ENCODE assay signal across 8 cellular contexts in the genomic region with DNA sequence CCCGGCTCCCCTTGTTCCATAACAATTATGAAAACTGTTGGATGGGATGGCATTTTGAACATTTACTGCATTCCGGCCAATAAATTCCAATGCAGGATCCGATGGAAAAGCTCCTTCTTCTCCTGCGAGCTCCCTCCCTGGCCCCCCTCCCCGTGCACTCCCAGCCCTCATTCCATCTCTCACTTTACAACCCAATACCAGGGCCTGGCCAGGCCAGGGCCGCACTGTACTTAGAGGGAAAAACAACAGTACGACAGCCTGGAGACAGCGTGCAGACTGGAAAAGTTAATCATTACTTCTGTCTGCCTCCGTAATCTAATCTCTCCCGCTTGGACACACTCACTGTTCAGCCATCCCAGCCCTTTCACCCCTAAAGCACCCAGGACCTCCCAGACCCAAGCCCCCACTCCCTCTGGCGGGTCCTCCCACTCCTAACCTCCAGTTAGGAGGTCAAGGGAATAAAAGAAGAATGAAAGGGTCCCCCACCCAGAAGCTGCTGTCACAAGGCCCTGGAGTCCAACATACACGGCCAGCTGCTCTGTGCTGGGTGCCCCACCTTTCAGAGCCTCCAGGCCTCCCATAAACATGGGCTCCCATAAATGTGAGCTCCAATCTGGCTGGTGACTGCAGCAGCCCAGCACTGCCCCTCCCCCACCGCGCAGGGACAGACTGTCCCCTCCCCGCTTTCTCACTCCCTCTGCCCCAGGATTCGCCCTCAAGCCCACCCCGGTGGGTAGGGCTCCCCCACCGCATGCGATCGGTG. TPM values are rescaled to one million over a fixed set of nuclear protein-coding genes. Genes with fewer than 3 reads are reported as not detected.
DNase-seq lines count a peak whose midpoint lies in the region; ATAC-seq and TF ChIP-seq lines count a peak whose summit lies in the region.

No MANE protein-coding gene starts in this region.

- in situ Hi-C loops in KBM-7 (cut with MboI; ENCODE audit: low pct_unique_long_range_greater_than_20kb, low sequenced_read_pairs) = no loop called here

- CTCF ChIA-PET in MCF 10A (lab: Yijun Ruan, JAX) = interaction anchor here (0.7 to 1.3 kb wide), 2 partner anchors 15 to 57 kb away, joined by 3 to 4 read pairs; no protein-coding TSS in a partner anchor

- H3K4me3 Mint-ChIP-seq in MCF 10A (ENCODE audit: unreplicated experiment) (no peak overlapping the region), brain (peak overlapping the region; percentile 49 to 73 (median 62))

- ATAC-seq in lower lobe of right lung = peak; percentile 73 to 75
- no peak for ATAC-seq in HG03521 (IDR thresholded peaks at IDR 0.05; ENCODE audit: unreplicated experiment)

- H3K27ac Mint-ChIP-seq in MCF 10A (ENCODE audit: low read depth, unreplicated experiment) (no peak overlapping the region), brain (peak overlapping the region; percentile 72 to 93 (median 90))

- peaks cover 6% of the 10 kb centered on the region for H3K36me3 Mint-ChIP-seq in MCF 10A (ENCODE audit: insufficient read depth, unreplicated experiment)
- H3K36me3 Mint-ChIP-seq in brain = peaks cover 3% of the 10 kb centered on the region

- H3K27ac ChIP-seq in breast epithelium = peak overlapping the region; percentile 77 to 83
- H3K27ac ChIP-seq in lower lobe of right lung = peak overlapping the region; percentile 79
- peak overlapping the region; percentile 64 for H3K27ac ChIP-seq in urinary bladder (ENCODE audit: low read depth)

- H3K4me3 ChIP-seq in breast epithelium (peak overlapping the region in 1 of 3 donors; percentile 39), lower lobe of right lung (peak overlapping the region; percentile 26), urinary bladder (ENCODE audit: low read depth, low read length) (peak overlapping the region; percentile 7)

- H3K27me3 ChIP-seq in breast epithelium (no peaks in the 10 kb centered on the region), lower lobe of right lung (ENCODE audit: low read depth) (no peaks in the 10 kb centered on the region)

- intact Hi-C loops in breast epithelium (cut with DNase I; ENCODE audit: low total_unique reads) = loop anchor here (5.0 kb wide), 1 partner anchor 947 kb away; no protein-coding TSS in a partner anchor
- intact Hi-C loops in MCF 10A (cut with micrococcal nuclease) = no loop called here
- intact Hi-C loops in lower lobe of right lung (cut with DNase I) = no loop called here

- no TSS peak for BruUV-seq in MCF 10A (replicated peaks; lab: Mats Ljungman, UMichigan)

- H3K36me3 ChIP-seq in breast epithelium (no peaks in the 10 kb centered on the region), lower lobe of right lung (peaks cover 4% of the 10 kb centered on the region), urinary bladder (ENCODE audit: insufficient read depth) (no peaks in the 10 kb centered on the region)

- H3K9me3 Mint-ChIP-seq in MCF 10A (ENCODE audit: unreplicated experiment) (no peaks in the 10 kb centered on the region), brain (no peaks in the 10 kb centered on the region)

- TF ChIP-seq CTCF in breast epithelium (IDR thresholded peaks at IDR 0.05) (no peak), MCF 10A (IDR thresholded peaks at IDR 0.05; ENCODE audit: unreplicated experiment) (no peak), brain (conservative IDR thresholded peaks at IDR 0.05) (no peak), lower lobe of right lung (IDR thresholded peaks at IDR 0.05) (no peak), GM20000 (IDR thresholded peaks at IDR 0.05; ENCODE audit: extremely low read depth, missing control alignments) (no peak)

- H3K4me1 ChIP-seq in breast epithelium (peaks cover 16 to 49% of the 10 kb centered on the region in 2 donors), lower lobe of right lung (peaks cover 100% of the 10 kb centered on the region), urinary bladder (ENCODE audit: insufficient read depth) (peaks cover 13% of the 10 kb centered on the region)

- DNase-seq in breast epithelium (ENCODE audit: low spot score in 2 of 2) (no peak), MCF 10A (ENCODE audit: unreplicated experiment) (no peak), lower lobe of right lung (no peak), GM20000 (ENCODE audit: low spot score) (no peak), KBM-7 (no peak)

- H3K9me3 ChIP-seq in breast epithelium (no peaks in the 10 kb centered on the region), lower lobe of right lung (no peaks in the 10 kb centered on the region)

- 28% methylated on average over 20 of the region's 20 CpGs for WGBS in urinary bladder

- H3K4me1 Mint-ChIP-seq in MCF 10A (ENCODE audit: insufficient read depth, unreplicated experiment) = peaks cover 39% of the 10 kb centered on the region
- H3K4me1 Mint-ChIP-seq in brain = peaks cover 98% of the 10 kb centered on the region

- H3K27me3 Mint-ChIP-seq in MCF 10A (ENCODE audit: insufficient read depth, unreplicated experiment) (no peaks in the 10 kb centered on the region), brain (peaks cover 10% of the 10 kb centered on the region)

- TF ChIP-seq POLR2A in breast epithelium (IDR thresholded peaks at IDR 0.05) = no peak

- POLR2A ChIA-PET in MCF 10A (lab: Yijun Ruan, JAX) = interaction anchor here (0.7 kb wide), 1 partner anchor 112 kb away, joined by 3 read pairs; no protein-coding TSS in a partner anchor

RNA-seq across cellular contexts. Expression of a gene that starts 20.6 kb away (rescaled TPM):
- total RNA-seq in breast epithelium (10 to 100 TPM; 17.4 to 21.2 (median 20.6) TPM), MCF 10A (2022) (9.8 and 12.3 TPM in 2 replicates), lower lobe of right lung (63.4 TPM), urinary bladder (25.6 TPM)
- polyA plus RNA-seq in brain (ENCODE audit: insufficient read depth, low read depth, low replicate concordance) (8.0 TPM), urinary bladder (31.5 TPM)
